Comparison of ENCODE assay signal across 16 cellular contexts in genomic region chr19:6719992-6720368, GRCh38. TPM values are rescaled to one million over a fixed set of nuclear protein-coding genes. Genes with fewer than 3 reads are reported as not detected.
DNase-seq lines count a peak whose midpoint lies in the region; ATAC-seq and TF ChIP-seq lines count a peak whose summit lies in the region.
"Had no signal": no experiment of that assay in that cellular context is flagged by ENCODE, and none has a peak within 500 bp of the region (broad histone marks: within the 10 kb centered on the region; RNA-seq: fewer than 3 reads in every experiment).

No MANE protein-coding gene starts in this region.

- dilution Hi-C loops in mammary epithelial cell (cut with HindIII; ENCODE audit: low sequenced_read_pairs): loop anchor here (5.0 kb wide), 3 partner anchors 43 to 223 kb away; partner anchors contain the start of gene VAV1

- H3K27me3 ChIP-seq in left ventricle myocardium inferior (ENCODE audit: low read depth) (peaks cover 70% of the 10 kb centered on the region), mammary epithelial cell (ENCODE audit: insufficient read depth, low read length) (no peaks in the 10 kb centered on the region), lower lobe of right lung (ENCODE audit: low read depth) (no peaks in the 10 kb centered on the region), upper lobe of right lung (no peaks in the 10 kb centered on the region)

- in situ Hi-C loops in mammary epithelial cell (cut with MboI; ENCODE audit: low sequenced_read_pairs in 2 of 2): no loop called here

- CTCF ChIA-PET in mammary epithelial cell (lab: Charles Lee; ENCODE audit: low non-redundant PET): no interaction called here

- BruUV-seq in mammary epithelial cell (replicated peaks; lab: Mats Ljungman, UMichigan): TSS peak; percentile 52

- no peaks in the 10 kb centered on the region for H4K20me1 ChIP-seq in mammary epithelial cell (ENCODE audit: insufficient read depth, low read length)

- TF ChIP-seq CTCF in left ventricle myocardium inferior (IDR thresholded peaks at IDR 0.05; ENCODE audit: borderline replicate concordance) (no peak), mammary epithelial cell (conservative IDR thresholded peaks at IDR 0.05 in 1 of 2, IDR thresholded peaks at IDR 0.05 in 1 of 2; ENCODE audit: extremely low read depth in 1 of 2, insufficient read depth in 1 of 2, low read depth in 1 of 2, low read length in 2 of 2) (no peak), lower lobe of right lung (IDR thresholded peaks at IDR 0.05) (no peak), upper lobe of right lung (IDR thresholded peaks at IDR 0.05) (no peak)

- H3K36me3 ChIP-seq in left ventricle myocardium inferior (no peaks in the 10 kb centered on the region), mammary epithelial cell (ENCODE audit: insufficient read depth, low read length) (no peaks in the 10 kb centered on the region), lower lobe of right lung (peaks cover 24% of the 10 kb centered on the region), upper lobe of right lung (peaks cover 7% of the 10 kb centered on the region)
- H3K36me3 ChIP-seq: spleen had no signal

- H3K27ac ChIP-seq in left ventricle myocardium inferior (replicated peaks): peak overlapping the region; percentile 61
- peak overlapping the region; percentile 9 for H3K27ac ChIP-seq in mammary epithelial cell (ENCODE audit: insufficient read depth, low read depth, low read length)
- peak overlapping the region; percentile 76 for H3K27ac ChIP-seq in lower lobe of right lung
- peak overlapping the region; percentile 58 for H3K27ac ChIP-seq in upper lobe of right lung
- H3K27ac ChIP-seq: parathyroid adenoma had no signal

- H3K4me3 ChIP-seq in left ventricle myocardium inferior: peak overlapping the region; percentile 58
- peak overlapping the region in 1 of 3 experiments; percentile 14 for H3K4me3 ChIP-seq in mammary epithelial cell (replicated peaks in 1 of 3; ENCODE audit: insufficient read depth in 1 of 3, low read depth in 2 of 3, low read length in 3 of 3)
- peak overlapping the region; percentile 53 for H3K4me3 ChIP-seq in lower lobe of right lung
- peak overlapping the region; percentile 49 for H3K4me3 ChIP-seq in upper lobe of right lung
- H3K4me3 ChIP-seq: spleen had no signal

- H3K4me1 ChIP-seq in left ventricle myocardium inferior (no peaks in the 10 kb centered on the region), mammary epithelial cell (ENCODE audit: insufficient read depth, low read length) (peaks cover 35% of the 10 kb centered on the region), lower lobe of right lung (peaks cover 44% of the 10 kb centered on the region), upper lobe of right lung (peaks cover 32% of the 10 kb centered on the region)
- H3K4me1 ChIP-seq: parathyroid adenoma had no signal

- 96% methylated on average over 3 of the region's 3 CpGs for WGBS in mammary epithelial cell (ENCODE audit: low coverage, missing lambda C conversion rate)

- intact Hi-C loops in left ventricle myocardium inferior (cut with micrococcal nuclease): no loop called here
- intact Hi-C loops in Right ventricle myocardium superior (cut with DNase I): no loop called here
- intact Hi-C loops in mammary epithelial cell (cut with micrococcal nuclease): loop anchor here (2.0 to 5.0 kb wide), 3 partner anchors 17 to 203 kb away; partner anchors contain the start of gene GPR108
- intact Hi-C loops in lower lobe of right lung (cut with DNase I): no loop called here
- intact Hi-C loops in upper lobe of right lung (cut with DNase I): no loop called here

- peak overlapping the region; percentile 56 for H3K4me2 ChIP-seq in mammary epithelial cell (ENCODE audit: insufficient read depth, low read depth, low read length)

- peaks cover 4% of the 10 kb centered on the region for H3K79me2 ChIP-seq in mammary epithelial cell (ENCODE audit: insufficient read depth, low read length)
- H3K79me2 ChIP-seq: parathyroid adenoma had no signal

- peak overlapping the region; percentile 50 for H3K9ac ChIP-seq in mammary epithelial cell (ENCODE audit: insufficient read depth, low read length)
- H3K9ac ChIP-seq: parathyroid adenoma had no signal

- ATAC-seq in Right ventricle myocardium superior (ENCODE audit: poor library complexity): no peak
- no peak for ATAC-seq in lower lobe of right lung
- no peak for ATAC-seq in upper lobe of right lung
- ATAC-seq: activated CD4-positive, CD25-positive, alpha-beta regulatory T cell treated with anti-CD3 and anti-CD28 coated beads, Interleukin-2, amount 50 U/mL, for 24 hours; stimulated activated naive B cell treated with anti-CD40 and anti-IgM and Interleukin-4, amounts not matched to agents 10 μg/mL and 1 μg/mL and 100 μg/mL, for 72 hours had no signal

- no peak for DNase-seq in left ventricle myocardium inferior
- DNase-seq in Right ventricle myocardium superior: no peak
- no peak for DNase-seq in mammary epithelial cell
- no peak for DNase-seq in lower lobe of right lung
- DNase-seq in upper lobe of right lung: no peak
- DNase-seq in pons (ENCODE audit: low spot score): no peak
- DNase-seq in AG20443 (ENCODE audit: low spot score): no peak
- no peak for DNase-seq in amygdala (lab: John Stamatoyannopoulos, UW)
- DNase-seq: activated gamma-delta T cell treated with Interleukin-2 at 50 U/mL for 16 hours; NCI-H1436 treated with DMSO at 0.1 percent for 48 hours; SHP77 treated with DMSO at 0.1 percent for 48 hours; spleen; stimulated activated naive B cell treated with anti-CD40 and anti-IgM and Interleukin-4, amounts not matched to agents 10 μg/mL and 1 μg/mL and 100 μg/mL, for 72 hours had no signal

- H3K9me3 ChIP-seq in left ventricle myocardium inferior (replicated peaks) (no peaks in the 10 kb centered on the region), mammary epithelial cell (replicated peaks; ENCODE audit: insufficient read depth, low read length) (no peaks in the 10 kb centered on the region), lower lobe of right lung (no peaks in the 10 kb centered on the region), upper lobe of right lung (no peaks in the 10 kb centered on the region)
- H3K9me3 ChIP-seq: spleen had no signal

- H2AFZ ChIP-seq in mammary epithelial cell (ENCODE audit: low read depth, low read length): no peak overlapping the region
- H2AFZ ChIP-seq: parathyroid adenoma had no signal

RNA-seq across cellular contexts. Expression of gene C3, which starts 0.5 kb away (rescaled TPM):
- 133 TPM for total RNA-seq in left ventricle myocardium inferior
- total RNA-seq in Right ventricle myocardium superior: 308 TPM
- 100 to 1,000 TPM in 1 of 2 donors, 10 to 100 TPM in 1; 20.5 to 122 TPM for total RNA-seq in mammary epithelial cell
- polyA plus RNA-seq in mammary epithelial cell: 142 TPM
- polyA minus RNA-seq in mammary epithelial cell: 403 TPM
- 1,321 TPM for total RNA-seq in lower lobe of right lung
- 1,129 TPM for total RNA-seq in upper lobe of right lung

RNA-seq across cellular contexts. Expression of gene GPR108, which starts 17.4 kb away (rescaled TPM):
- total RNA-seq in left ventricle myocardium inferior: 22.4 TPM
- total RNA-seq in Right ventricle myocardium superior: 22.2 TPM
- 10 to 100 TPM; 50.2 to 95.9 TPM for total RNA-seq in mammary epithelial cell
- 75.9 TPM for polyA plus RNA-seq in mammary epithelial cell
- polyA minus RNA-seq in mammary epithelial cell: 230 TPM
- 87.0 TPM for total RNA-seq in lower lobe of right lung
- 81.2 TPM for total RNA-seq in upper lobe of right lung

RNA-seq across cellular contexts. Expression of gene TRIP10, which starts 19.5 kb away (rescaled TPM):
- total RNA-seq in left ventricle myocardium inferior (133 TPM), Right ventricle myocardium superior (133 TPM), mammary epithelial cell (10 to 100 TPM; 45.0 to 73.3 TPM), lower lobe of right lung (65.8 TPM), upper lobe of right lung (88.1 TPM)
- polyA plus RNA-seq in mammary epithelial cell: 46.8 TPM
- polyA minus RNA-seq in mammary epithelial cell: 28.9 TPM

RNA-seq across cellular contexts. Expression of gene SH2D3A, which starts 47.3 kb away (rescaled TPM):
- total RNA-seq in left ventricle myocardium inferior (0.14 TPM), Right ventricle myocardium superior (not detected), mammary epithelial cell (10 to 100 TPM; 59.0 to 95.1 TPM), lower lobe of right lung (21.2 TPM), upper lobe of right lung (26.0 TPM)
- polyA plus RNA-seq in mammary epithelial cell: 31.9 TPM
- polyA minus RNA-seq in mammary epithelial cell: 31.9 TPM

RNA-seq across cellular contexts. Expression of gene TNFSF14, which starts 50.0 kb away (rescaled TPM):
- total RNA-seq in left ventricle myocardium inferior (0.30 TPM), Right ventricle myocardium superior (0.40 TPM), mammary epithelial cell (under 1 TPM in 1 of 2 donors, not detected in 1; 0.16 TPM), lower lobe of right lung (3.3 TPM), upper lobe of right lung (4.4 TPM)
- not detected for polyA plus RNA-seq in mammary epithelial cell
- polyA minus RNA-seq in mammary epithelial cell: not detected
- total RNA-seq: kidney epithelial cell had no signal

Comparison
In these comparisons a context has a peak if more than half of its experiments do, and no peak if none do; other contexts are left out.
1. H3K27ac ChIP-seq: peak in every context shown above with its lines; median percentile 76 in lower lobe of right lung; 61 in left ventricle myocardium inferior; 58 in upper lobe of right lung; 9 in mammary epithelial cell.